ENCODE assay signal across 18 cellular contexts in genomic region chr3:11565932-11566331, GRCh38.
DNase-seq lines count a peak whose midpoint lies in the region; ATAC-seq, FAIRE-seq and TF ChIP-seq lines count a peak whose summit lies in the region.
"Had no signal": no experiment of that assay in that cellular context is flagged by ENCODE, and none has a peak within 500 bp of the region (broad histone marks: within the 10 kb centered on the region; RNA-seq: fewer than 3 reads in every experiment).

No MANE protein-coding gene starts in this region.

- peak overlapping the region; percentile 74; the same call in 1 of the 2 replicates for H2AK5ac ChIP-seq in IMR-90 (ENCODE audit: low read depth, low read length)

- peaks cover 28 to 95% of the 10 kb centered on the region in 2 experiments for H3K79me1 ChIP-seq in IMR-90 (ENCODE audit: low read depth in 1 of 2, low read length in 2 of 2)

- H3K9me3 ChIP-seq in IMR-90 (ENCODE audit: control insufficient read depth, insufficient read depth, low read length): no peaks in the 10 kb centered on the region
- no peaks in the 10 kb centered on the region for H3K9me3 ChIP-seq in kidney (ENCODE audit: control insufficient read depth in 1 of 2, low read length in 2 of 2)
- H3K9me3 ChIP-seq: BLaER1, HAP-1 had no signal

- no peak overlapping the region for H2BK15ac ChIP-seq in IMR-90 (ENCODE audit: low read depth, low read length)

- H3K36me3 ChIP-seq in IMR-90 (ENCODE audit: control insufficient read depth, insufficient read depth, low read length) (peaks cover 57% of the 10 kb centered on the region), kidney (ENCODE audit: control insufficient read depth in 1 of 2, insufficient read depth in 2 of 2, low read length in 2 of 2) (peaks cover 11 to 24% of the 10 kb centered on the region in 2 donors)
- H3K36me3 ChIP-seq: HAP-1 had no signal

- H3K23ac ChIP-seq in IMR-90 (ENCODE audit: low read depth, low read length): no peak overlapping the region

- no peak overlapping the region for H3K18ac ChIP-seq in IMR-90 (ENCODE audit: low read depth, low read length)

- 97% methylated on average over 6 of the region's 9 CpGs; no CpG with 5 or more reads in 1 of the 2 experiments for WGBS in IMR-90 (ENCODE audit: extremely low coverage in 2 of 2, insufficient read length in 1 of 2), 2 experiments

- CTCF ChIA-PET in activated naive CD4-positive, alpha-beta T cell treated with anti-CD3 and anti-CD28 coated beads, Interleukin-2, amount 10 ng/mL, durations not matched to agents 7 days and 5 days (lab: Charles Lee): no interaction called here
- CTCF ChIA-PET in activated naive CD4-positive, alpha-beta T cell treated with anti-CD3 and anti-CD28 coated beads for 36 hours (lab: Charles Lee): no interaction called here
- CTCF ChIA-PET in IMR-90 (lab: Yijun Ruan, JAX): no interaction called here

- in situ Hi-C loops in IMR-90 (cut with MboI; ENCODE audit: low sequenced_read_pairs): loop anchor here (10.0 kb wide), 1 partner anchor 79 kb away; the partner anchor contains the start of gene VGLL4

- no peak overlapping the region for H4K91ac ChIP-seq in IMR-90 (ENCODE audit: insufficient read depth, low read depth, low read length)

- no peak overlapping the region for H3K4me2 ChIP-seq in IMR-90 (ENCODE audit: low read depth, low read length)
- H3K4me2 ChIP-seq: BLaER1 had no signal

- H3K4me1 Mint-ChIP-seq in activated naive CD4-positive, alpha-beta T cell treated with anti-CD3 and anti-CD28 coated beads, Interleukin-2, amount 10 ng/mL, durations not matched to agents 7 days and 5 days: no peaks in the 10 kb centered on the region
- H3K4me1 Mint-ChIP-seq in activated naive CD4-positive, alpha-beta T cell treated with anti-CD3 and anti-CD28 coated beads for 36 hours (ENCODE audit: low read depth): no peaks in the 10 kb centered on the region

- no peak overlapping the region for H2AFZ ChIP-seq in IMR-90 (replicated peaks; ENCODE audit: low read length, poor library complexity)

- H3K27me3 ChIP-seq in IMR-90 (ENCODE audit: control insufficient read depth, insufficient read depth, low read length): no peaks in the 10 kb centered on the region
- H3K27me3 ChIP-seq: BLaER1 had no signal

- TF ChIP-seq CTCF in IMR-90 (conservative IDR thresholded peaks at IDR 0.05; ENCODE audit: low read depth, low read length) (no peak), kidney (IDR thresholded peaks at IDR 0.05; ENCODE audit: borderline replicate concordance, extremely low read depth, insufficient read depth) (no peak)

- dilution Hi-C loops in IMR-90 (cut with HindIII; ENCODE audit: low sequenced_read_pairs, unreplicated experiment): no loop called here

- H2AK9ac ChIP-seq in IMR-90 (replicated peaks; ENCODE audit: low read depth, low read length, poor library complexity): no peak overlapping the region

- H3K27ac ChIP-seq in IMR-90 (ENCODE audit: insufficient read depth, low read length) (no peak overlapping the region), kidney (ENCODE audit: low read depth in 2 of 2, low read length in 2 of 2) (no peak overlapping the region)
- H3K27ac ChIP-seq: BLaER1 had no signal

- DNase-seq in activated naive CD4-positive, alpha-beta T cell treated with anti-CD3 and anti-CD28 coated beads, Interleukin-2, amount 10 ng/mL, durations not matched to agents 7 days and 5 days: peak; percentile 16
- no peak for DNase-seq in activated naive CD4-positive, alpha-beta T cell treated with anti-CD3 and anti-CD28 coated beads for 36 hours
- DNase-seq in IMR-90: no peak
- peak; percentile 42 for DNase-seq in kidney
- DNase-seq in sciatic nerve (ENCODE audit: low spot score): peak; percentile 53
- no peak for DNase-seq in SKM-1 treated with dmso at 0.1 percent for 144 hours (lab: John Stamatoyannopoulos, UW; ENCODE audit: unreplicated experiment)
- DNase-seq in NCI-H82 (lab: John Stamatoyannopoulos, UW): no peak
- DNase-seq: 8988T; COR-L47; NCI-H1436 treated with DMSO at 0.1 percent for 48 hours; NCI-H2081; NCI-H2227 treated with DMSO at 0.1 percent for 48 hours; NCI-H524 treated with DMSO at 0.1 percent for 48 hours; NK-92 treated with Interleukin-12 subunit alpha and Interleukin-12 subunit beta, amount 100 ng/mL, for 24 hours; OCI-M1 had no signal

- no peaks in the 10 kb centered on the region for H3K9me3 Mint-ChIP-seq in activated naive CD4-positive, alpha-beta T cell treated with anti-CD3 and anti-CD28 coated beads, Interleukin-2, amount 10 ng/mL, durations not matched to agents 7 days and 5 days
- no peaks in the 10 kb centered on the region for H3K9me3 Mint-ChIP-seq in activated naive CD4-positive, alpha-beta T cell treated with anti-CD3 and anti-CD28 coated beads for 36 hours

- intact Hi-C loops in activated naive CD4-positive, alpha-beta T cell treated with anti-CD3 and anti-CD28 coated beads for 36 hours (cut with micrococcal nuclease): no loop called here
- intact Hi-C loops in IMR-90 (cut with micrococcal nuclease) (no loop called here), kidney (cut with DNase I) (no loop called here), sciatic nerve (cut with DNase I) (no loop called here)

- H3K4ac ChIP-seq in IMR-90 (ENCODE audit: low read depth, low read length): peak overlapping the region; percentile 46; the same call in 1 of the 2 replicates

- peaks cover 41% of the 10 kb centered on the region for H4K20me1 ChIP-seq in IMR-90 (ENCODE audit: insufficient read depth, low read length)

- H4K5ac ChIP-seq in IMR-90 (ENCODE audit: low read depth, low read length): no peak overlapping the region

- H3K4me3 ChIP-seq in IMR-90 (ENCODE audit: insufficient read depth, low read depth, low read length) (no peak overlapping the region), kidney (ENCODE audit: low read length in 2 of 2) (no peak overlapping the region)
- H3K4me3 ChIP-seq: BLaER1, HAP-1 had no signal

- H3K36me3 Mint-ChIP-seq in activated naive CD4-positive, alpha-beta T cell treated with anti-CD3 and anti-CD28 coated beads, Interleukin-2, amount 10 ng/mL, durations not matched to agents 7 days and 5 days: peaks cover 16% of the 10 kb centered on the region
- peaks cover 3% of the 10 kb centered on the region for H3K36me3 Mint-ChIP-seq in activated naive CD4-positive, alpha-beta T cell treated with anti-CD3 and anti-CD28 coated beads for 36 hours (ENCODE audit: low read depth)

- FAIRE-seq in kidney (lab: Jason Lieb, UNC): no peak

- ATAC-seq in IMR-90 (ENCODE audit: low read depth): no peak
- ATAC-seq in sciatic nerve: no peak
- ATAC-seq in GM19455 (IDR thresholded peaks at IDR 0.05; ENCODE audit: unreplicated experiment): no peak

- H3K4me1 ChIP-seq in IMR-90 (ENCODE audit: control insufficient read depth, insufficient read depth, low read length) (peaks cover 35% of the 10 kb centered on the region), kidney (ENCODE audit: control insufficient read depth in 1 of 2, insufficient read depth in 1 of 2, low read depth in 1 of 2, low read length in 2 of 2) (peaks cover 3 to 10% of the 10 kb centered on the region in 2 donors)
- H3K4me1 ChIP-seq: HAP-1 had no signal

- H3K56ac ChIP-seq in IMR-90 (ENCODE audit: extremely low read depth, insufficient read depth, low read length): no peak overlapping the region

- H3K9me1 ChIP-seq in IMR-90 (ENCODE audit: insufficient read depth, low read length): peaks cover 44% of the 10 kb centered on the region

- peak overlapping the region in 1 of 2 experiments; percentile 50; a peak in 1 of 4 replicates for H4K8ac ChIP-seq in IMR-90 (ENCODE audit: low read depth in 2 of 2, low read length in 2 of 2)

- no peak for TF ChIP-seq RAD21 in IMR-90 (IDR thresholded peaks at IDR 0.05; ENCODE audit: low read length)

- BruUV-seq in IMR-90 (replicated peaks; lab: Mats Ljungman, UMichigan): no TSS peak

- H2BK120ac ChIP-seq in IMR-90 (ENCODE audit: low read depth, low read length): no peak overlapping the region

- H3K27ac Mint-ChIP-seq in activated naive CD4-positive, alpha-beta T cell treated with anti-CD3 and anti-CD28 coated beads, Interleukin-2, amount 10 ng/mL, durations not matched to agents 7 days and 5 days: no peak overlapping the region
- H3K27ac Mint-ChIP-seq in activated naive CD4-positive, alpha-beta T cell treated with anti-CD3 and anti-CD28 coated beads for 36 hours: no peak overlapping the region

- H2BK5ac ChIP-seq in IMR-90 (ENCODE audit: low read depth, low read length, poor library complexity, severe bottlenecking): no peak overlapping the region

- H2BK20ac ChIP-seq in IMR-90 (ENCODE audit: low read depth, low read length): no peak overlapping the region

- no peaks in the 10 kb centered on the region for H3K27me3 Mint-ChIP-seq in activated naive CD4-positive, alpha-beta T cell treated with anti-CD3 and anti-CD28 coated beads, Interleukin-2, amount 10 ng/mL, durations not matched to agents 7 days and 5 days
- no peaks in the 10 kb centered on the region for H3K27me3 Mint-ChIP-seq in activated naive CD4-positive, alpha-beta T cell treated with anti-CD3 and anti-CD28 coated beads for 36 hours (ENCODE audit: low read depth)

- POLR2A ChIA-PET in IMR-90 (lab: Charles Lee; ENCODE audit: unreplicated experiment): no interaction called here

- no peak overlapping the region for H3K14ac ChIP-seq in IMR-90 (replicated peaks; ENCODE audit: low read depth, low read length)

- no peak for TF ChIP-seq POLR2A in IMR-90 (IDR thresholded peaks at IDR 0.05; ENCODE audit: low read depth, low read length)

- H3K9ac ChIP-seq in IMR-90 (ENCODE audit: low read depth, low read length) (no peak overlapping the region), kidney (ENCODE audit: low read length in 2 of 2) (no peak overlapping the region)
- H3K9ac ChIP-seq: BLaER1 had no signal

- no peak overlapping the region for H3K4me3 Mint-ChIP-seq in activated naive CD4-positive, alpha-beta T cell treated with anti-CD3 and anti-CD28 coated beads, Interleukin-2, amount 10 ng/mL, durations not matched to agents 7 days and 5 days
- no peak overlapping the region for H3K4me3 Mint-ChIP-seq in activated naive CD4-positive, alpha-beta T cell treated with anti-CD3 and anti-CD28 coated beads for 36 hours

TF ChIP-seq in IMR-90, 13 proteins besides CTCF, POLR2A, EP300 and RAD21 (continues in another document):
- no peak for TF ChIP-seq ELK1 (IDR thresholded peaks at IDR 0.05; ENCODE audit: borderline replicate concordance, low read depth, low read length)
- no peak for TF ChIP-seq MAZ (IDR thresholded peaks at IDR 0.05; ENCODE audit: borderline replicate concordance, low read depth, low read length)
- no peak for TF ChIP-seq SMC3 (IDR thresholded peaks at IDR 0.05; ENCODE audit: low read depth, low read length)
- no peak for TF ChIP-seq CHD1 (IDR thresholded peaks at IDR 0.05; ENCODE audit: low read depth, low read length)
- no peak for TF ChIP-seq NFE2L2 (IDR thresholded peaks at IDR 0.05; ENCODE audit: low read depth, low read length)

Comparison
In these comparisons a context has a peak if more than half of its experiments do, and no peak if none do; other contexts are left out.
1. DNase-seq: peak in activated naive CD4-positive, alpha-beta T cell treated with anti-CD3 and anti-CD28 coated beads, Interleukin-2, amount 10 ng/mL, durations not matched to agents 7 days and 5 days (single experiment), kidney (single experiment) and sciatic nerve (single experiment); none in activated naive CD4-positive, alpha-beta T cell treated with anti-CD3 and anti-CD28 coated beads for 36 hours (single experiment), IMR-90 (single experiment), SKM-1 treated with dmso at 0.1 percent for 144 hours (single experiment) and NCI-H82 (single experiment).